Comparison of ENCODE assay signal across 19 cellular contexts in the genomic region with DNA sequence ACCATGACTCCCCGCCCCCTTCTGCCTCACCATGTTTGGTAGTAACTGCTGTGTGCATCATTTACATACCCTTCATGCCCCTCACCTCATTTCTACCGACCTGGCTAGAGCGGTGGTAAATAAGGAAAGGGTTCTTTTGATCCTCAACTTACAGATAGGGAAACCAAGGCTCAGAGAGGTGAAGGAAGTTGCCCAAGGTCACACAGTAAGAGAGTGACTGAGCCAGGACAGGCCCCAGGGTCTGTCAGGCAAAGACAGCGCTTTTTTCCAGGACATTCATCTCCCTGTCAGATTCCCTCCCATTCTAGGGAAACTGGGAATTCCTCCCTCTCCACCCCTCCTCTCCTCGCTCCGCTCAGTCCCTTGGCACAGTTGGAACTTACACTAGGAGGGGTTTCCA. TPM values are rescaled to one million over a fixed set of nuclear protein-coding genes. Genes with fewer than 3 reads are reported as not detected.
"Had no signal": no experiment of that assay in that cellular context is flagged by ENCODE, and none has a peak within 500 bp of the region (broad histone marks: within the 10 kb centered on the region; RNA-seq: fewer than 3 reads in every experiment).

No MANE protein-coding gene starts in this region.

- ATAC-seq: activated T-cell treated with anti-CD3 and anti-CD28 coated beads, Interleukin-2, amount 50 U/mL, for 4 hours; heart right ventricle; left colon; lower lobe of right lung; natural killer cell treated with Interleukin-12 subunit alpha and Interleukin-12 subunit beta and Interleukin-15 and Interleukin-18, amount 100 ng/mL, for 72 hours had no signal

- H3K27ac ChIP-seq: epithelial cell of prostate, heart right ventricle, lower lobe of right lung, thyroid gland had no signal

- H3K36me3 ChIP-seq: adrenal gland, heart right ventricle, lower lobe of right lung, thyroid gland had no signal

- DNase-seq: activated B cell treated with CpG ODN at 0.5 μM for 24 hours; activated CD4-positive, alpha-beta T cell treated with anti-CD3 and anti-CD28 coated beads for 4 hours; activated CD4-positive, alpha-beta T cell treated with anti-CD3 and anti-CD28 coated beads, Interleukin-2, amount 50 U/mL, for 48 hours; activated CD8-positive, alpha-beta memory T cell treated with anti-CD3 and anti-CD28 coated beads, Interleukin-2, amount 50 U/mL, for 48 hours; activated naive CD4-positive, alpha-beta T cell; activated T-cell treated with anti-CD3 and anti-CD28 coated beads, Interleukin-2, amount 50 U/mL, for 4 hours; adrenal gland; cortex of kidney; heart right ventricle; left colon; lower lobe of right lung; stimulated activated CD4-positive, alpha-beta T cell treated with anti-CD3 and anti-CD28 coated beads, Interleukin-4, amount 100 ng/mL, for 24 hours; stimulated activated naive CD4-positive, alpha-beta T cell treated with Interleukin-2 at 50 U/mL for 16 hours; T-helper 1 cell; T-helper 9 cell; thyroid gland had no signal

- H3K9me3 ChIP-seq: adrenal gland, heart right ventricle, lower lobe of right lung, thyroid gland had no signal

- H3K27me3 ChIP-seq: adrenal gland had no signal

- H3K4me3 ChIP-seq: adrenal gland, thyroid gland had no signal

RNA-seq across cellular contexts. Expression of a gene that starts 1.9 kb away (rescaled TPM):
- total RNA-seq: activated B cell treated with CpG ODN at 0.5 μM for 24 hours; activated CD8-positive, alpha-beta memory T cell treated with anti-CD3 and anti-CD28 coated beads for 36 hours had no signal
